Comparison of ENCODE assay signal across 18 cellular contexts in the genomic region with DNA sequence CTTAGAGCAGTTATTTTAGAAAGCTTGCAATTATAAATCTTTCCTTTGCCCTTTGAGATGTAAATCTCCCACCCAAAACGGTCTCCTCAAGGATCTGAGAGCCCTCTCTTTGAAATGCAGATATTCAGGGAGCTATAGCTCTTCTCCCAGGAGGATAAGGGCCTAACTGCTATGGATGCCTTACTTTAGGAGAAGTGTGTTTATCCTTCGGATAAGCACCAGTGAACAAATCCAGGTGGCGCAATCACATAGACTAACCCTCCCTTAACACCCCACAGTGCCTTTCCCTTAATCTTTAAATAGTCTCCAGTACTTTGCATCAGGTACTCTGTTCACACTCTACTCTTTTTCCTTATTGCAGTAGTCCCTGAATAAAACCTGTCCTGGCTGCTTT. TPM values are rescaled to one million over a fixed set of nuclear protein-coding genes. Genes with fewer than 3 reads are reported as not detected.
A peak's percentile ranks its signal among the peaks of the same experiment; 100 is the strongest.
DNase-seq lines count a peak whose midpoint lies in the region; ATAC-seq, FAIRE-seq and TF ChIP-seq lines count a peak whose summit lies in the region.
"Had no signal": no experiment of that assay in that cellular context is flagged by ENCODE, and none has a peak within 500 bp of the region (broad histone marks: within the 10 kb centered on the region; RNA-seq: fewer than 3 reads in every experiment).

No MANE protein-coding gene starts in this region.

- TF ChIP-seq CTCF in D721Med (IDR thresholded peaks at IDR 0.05; ENCODE audit: insufficient read depth, missing control alignments) = peak; percentile 29
- no peak for TF ChIP-seq CTCF in WTC11 (IDR thresholded peaks at IDR 0.05)
- no peak for TF ChIP-seq CTCF in lung (IDR thresholded peaks at IDR 0.05; ENCODE audit: control extremely low read depth, extremely low read depth)

- FAIRE-seq in D721Med (lab: Jason Lieb, UNC) = peak; percentile 72

- DNase-seq in D721Med (ENCODE audit: insufficient read length, low spot score) (peak; percentile 67), WTC11 (ENCODE audit: low spot score) (no peak), lung (ENCODE audit: low spot score) (peak; percentile 36), middle frontal gyrus (ENCODE audit: extremely low spot score, low spot score) (no peak), NCI-H446 (lab: John Stamatoyannopoulos, UW) (no peak)
- DNase-seq in activated naive CD4-positive, alpha-beta T cell (lab: John Stamatoyannopoulos, UW) = no peak
- DNase-seq: activated CD8-positive, alpha-beta memory T cell treated with anti-CD3 and anti-CD28 coated beads, Interleukin-2, amount 50 U/mL, for 48 hours; central memory CD4-positive, alpha-beta T cell; foreskin melanocyte; NCI-H526; stimulated activated CD4-positive, alpha-beta T cell treated with anti-CD3 and anti-CD28 coated beads, Interleukin-4, amount 100 ng/mL, for 4 hours; T-helper 2 cell had no signal

- no peak overlapping the region for H3K27ac ChIP-seq in lung (ENCODE audit: low read depth in 1 of 2, low read length in 1 of 2)
- H3K27ac ChIP-seq: neutrophil had no signal

- no peak overlapping the region for H3K27ac Mint-ChIP-seq in WTC11
- H3K27ac Mint-ChIP-seq: activated naive CD8-positive, alpha-beta T cell; memory B cell; type B pancreatic cell had no signal

- no peaks in the 10 kb centered on the region for H3K36me3 ChIP-seq in lung (ENCODE audit: control insufficient read depth in 2 of 2, insufficient read depth in 2 of 2, low read length in 2 of 2)
- H3K36me3 ChIP-seq: neutrophil had no signal

- no peaks in the 10 kb centered on the region for H3K36me3 Mint-ChIP-seq in WTC11
- H3K36me3 Mint-ChIP-seq: activated naive CD8-positive, alpha-beta T cell; type B pancreatic cell had no signal

- peaks cover 25% of the 10 kb centered on the region for H3K4me1 Mint-ChIP-seq in WTC11

- no peak overlapping the region for H3K4me3 ChIP-seq in lung

- TF ChIP-seq RAD21 in Ishikawa (IDR thresholded peaks at IDR 0.05; ENCODE audit: low read depth) = no peak

- no peaks in the 10 kb centered on the region for H3K9me3 ChIP-seq in lung (ENCODE audit: control insufficient read depth in 2 of 2, insufficient read depth in 1 of 2, low read length in 1 of 2)
- H3K9me3 ChIP-seq: neutrophil had no signal

- no peak for TF ChIP-seq EP300 in Ishikawa (IDR thresholded peaks at IDR 0.05; ENCODE audit: borderline replicate concordance)

- H3K27me3 ChIP-seq in lung (ENCODE audit: control insufficient read depth, insufficient read depth) = no peaks in the 10 kb centered on the region
- H3K27me3 ChIP-seq: neutrophil had no signal

- H3K9me3 Mint-ChIP-seq in WTC11 = no peaks in the 10 kb centered on the region
- H3K9me3 Mint-ChIP-seq: memory B cell, type B pancreatic cell had no signal

- ATAC-seq in WTC11 = peak; percentile 95
- ATAC-seq in lung (ENCODE audit: insufficient read depth, low FRiP score) = peak; percentile 61
- no peak for ATAC-seq in GM21367 (IDR thresholded peaks at IDR 0.05; ENCODE audit: unreplicated experiment)

- CTCF ChIA-PET in WTC11 (lab: Charles Lee) = interaction anchor here (0.7 to 1.4 kb wide), 10 partner anchors 14 to 214 kb away, joined by 3 to 7 read pairs (median 4); no protein-coding TSS in a partner anchor

- no peaks in the 10 kb centered on the region for H3K4me1 ChIP-seq in lung (ENCODE audit: control insufficient read depth in 2 of 2, insufficient read depth in 2 of 2, low read length in 2 of 2)

- no peak overlapping the region for H3K4me3 Mint-ChIP-seq in WTC11
- H3K4me3 Mint-ChIP-seq: activated naive CD8-positive, alpha-beta T cell; memory B cell; type B pancreatic cell had no signal

- H3K27me3 Mint-ChIP-seq in WTC11 (ENCODE audit: low read depth) = peaks cover 96% of the 10 kb centered on the region

- WGBS in lung, 2 donors = 49 to 62% methylated on average over 3 of the region's 3 CpGs

- POLR2A ChIA-PET in WTC11 (lab: Charles Lee) = no interaction called here

TF ChIP-seq in Ishikawa, 13 proteins besides CTCF, POLR2A, EP300 and RAD21:
- no peak for TF ChIP-seq ZBTB7A (IDR thresholded peaks at IDR 0.05; ENCODE audit: low read depth)
- TF ChIP-seq CEBPB (IDR thresholded peaks at IDR 0.05) = peak; percentile 82

TF ChIP-seq in WTC11, 78 proteins besides CTCF, POLR2A, EP300 and RAD21:
- TF ChIP-seq ZNF219 (CRISPR knock-in tag; IDR thresholded peaks at IDR 0.05; ENCODE audit: borderline replicate concordance) (no peak), FOXK1 (CRISPR knock-in tag; IDR thresholded peaks at IDR 0.05) (0 out of 2 replicates have a peak, but pooled peaks have one; percentile 49)

RNA-seq across cellular contexts. Expression of a gene that starts 14.9 kb away (rescaled TPM):
- total RNA-seq in WTC11 (2021) = 2.8 to 3.3 TPM (median 2.8 TPM) in 3 replicates
- 1 to 10 TPM; 2.2 to 8.5 TPM for total RNA-seq in lung
- polyA plus RNA-seq in lung = 10 to 100 TPM in 1 of 2 donors, 1 to 10 TPM in 1; 3.1 to 46.8 TPM

Comparison
In these comparisons a context has a peak if more than half of its experiments do, and no peak if none do; other contexts are left out.
1. DNase-seq: peak in D721Med (single experiment) and lung (single experiment); none in WTC11 (single experiment), middle frontal gyrus (single experiment), NCI-H446 (0 of 2) and activated naive CD4-positive, alpha-beta T cell (0 of 4).